In genomic region chr2:121717529-121717928, GRCh38 we compare ENCODE assay signal across 28 cellular contexts.
"Had no signal": no experiment of that assay in that cellular context is flagged by ENCODE, and none has a peak within 500 bp of the region (broad histone marks: within the 10 kb centered on the region; RNA-seq: fewer than 3 reads in every experiment).

No MANE protein-coding gene starts in this region.

- H3K36me3 Mint-ChIP-seq: activated naive CD8-positive, alpha-beta T cell had no signal

- H3K4me3 ChIP-seq: colonic mucosa, esophagus squamous epithelium, heart left ventricle had no signal

- FAIRE-seq: astrocyte, endometrium, endothelial cell of umbilical vein had no signal

- H3K27ac ChIP-seq: colonic mucosa, epithelial cell of prostate, esophagus squamous epithelium had no signal

- H3K9me3 ChIP-seq: colonic mucosa, esophagus squamous epithelium, heart left ventricle had no signal

- H3K27me3 ChIP-seq: colonic mucosa, esophagus squamous epithelium, heart left ventricle had no signal

- H3K9me3 Mint-ChIP-seq: activated CD4-positive, alpha-beta memory T cell treated with anti-CD3 and anti-CD28 coated beads, Interleukin-2, amount 10 ng/mL, durations not matched to agents 7 days and 5 days; activated CD4-positive, alpha-beta T cell treated with anti-CD3 and anti-CD28 coated beads, Interleukin-2, amount 10 ng/mL, durations not matched to agents 7 days and 5 days; activated T-cell treated with anti-CD3 and anti-CD28 coated beads, Interleukin-2, amount 50 U/mL, for 4 hours; activated T-helper 1 cell treated with anti-CD3 and anti-CD28 coated beads, Interleukin-12 subunit alpha, Interleukin-12 subunit beta, Interleukin-2, Interleukin-4 antibody, amounts not matched to agents 30 ng/mL and 10 ng/mL and 1 ng/mL, durations not matched to agents 14 hours and 24 hours and 36 hours; activated T-helper 2 cell treated with anti-CD3 and anti-CD28 coated beads, Interferon-gamma antibody, Interleukin-2, Interleukin-4, amounts not matched to agents 10 μg/mL and 5 μg/mL and 100 μg/mL, durations not matched to agents 14 hours and 24 hours and 36 hours had no signal

- H3K36me3 ChIP-seq: colonic mucosa, esophagus squamous epithelium, heart left ventricle had no signal

- H3K4me1 ChIP-seq: colonic mucosa had no signal

- H3K27me3 Mint-ChIP-seq: activated CD4-positive, alpha-beta memory T cell treated with anti-CD3 and anti-CD28 coated beads, Interleukin-2, amount 10 ng/mL, durations not matched to agents 7 days and 5 days; activated CD4-positive, alpha-beta T cell treated with anti-CD3 and anti-CD28 coated beads, Interleukin-2, amount 10 ng/mL, durations not matched to agents 7 days and 5 days; activated naive CD8-positive, alpha-beta T cell had no signal

- H3K27ac Mint-ChIP-seq: activated CD4-positive, alpha-beta memory T cell treated with anti-CD3 and anti-CD28 coated beads, Interleukin-2, amount 10 ng/mL, durations not matched to agents 7 days and 5 days; activated CD4-positive, alpha-beta T cell treated with anti-CD3 and anti-CD28 coated beads, Interleukin-2, amount 10 ng/mL, durations not matched to agents 7 days and 5 days; activated naive CD8-positive, alpha-beta T cell; activated T-helper 1 cell treated with anti-CD3 and anti-CD28 coated beads, Interleukin-12 subunit alpha, Interleukin-12 subunit beta, Interleukin-2, Interleukin-4 antibody, amounts not matched to agents 30 ng/mL and 10 ng/mL and 1 ng/mL, durations not matched to agents 14 hours and 24 hours and 36 hours; activated T-helper 2 cell treated with anti-CD3 and anti-CD28 coated beads, Interferon-gamma antibody, Interleukin-2, Interleukin-4, amounts not matched to agents 10 μg/mL and 5 μg/mL and 100 μg/mL, durations not matched to agents 14 hours and 24 hours and 36 hours had no signal

- DNase-seq: activated CD4-positive, alpha-beta memory T cell treated with anti-CD3 and anti-CD28 coated beads, Interleukin-2, amount 10 ng/mL, durations not matched to agents 7 days and 5 days; activated CD4-positive, alpha-beta T cell treated with anti-CD3 and anti-CD28 coated beads for 1 hour; activated CD4-positive, alpha-beta T cell treated with anti-CD3 and anti-CD28 coated beads for 4 hours; activated CD4-positive, alpha-beta T cell treated with anti-CD3 and anti-CD28 coated beads, Interleukin-2, amount 10 ng/mL, durations not matched to agents 7 days and 5 days; activated CD4-positive, alpha-beta T cell treated with anti-CD3 and anti-CD28 coated beads, Interleukin-2, amount 50 U/mL, for 4 hours; activated CD8-positive, alpha-beta memory T cell treated with anti-CD3 and anti-CD28 coated beads, Interleukin-2, amount 50 U/mL, for 48 hours; activated gamma-delta T cell treated with Interleukin-2 at 50 U/mL for 16 hours; activated naive CD4-positive, alpha-beta T cell treated with anti-CD3 and anti-CD28 coated beads, Interleukin-2, amount 50 U/mL, for 16 hours; activated naive CD4-positive, alpha-beta T cell treated with Interleukin-2 at 50 U/mL for 16 hours; activated T-cell treated with anti-CD3 and anti-CD28 coated beads for 4 hours; activated T-cell treated with anti-CD3 and anti-CD28 coated beads, Interleukin-2, amount 50 U/mL, for 4 hours; amniotic stem cell; anterior cingulate cortex; caudate nucleus; colonic mucosa; effector CD8-positive, alpha-beta T cell; esophagus squamous epithelium; foreskin melanocyte; glutamatergic neuron; heart left ventricle; T-helper 2 cell had no signal

- ATAC-seq: activated T-cell treated with anti-CD3 and anti-CD28 coated beads, Interleukin-2, amount 50 U/mL, for 4 hours; heart left ventricle had no signal

- H3K4me3 Mint-ChIP-seq: activated CD4-positive, alpha-beta memory T cell treated with anti-CD3 and anti-CD28 coated beads, Interleukin-2, amount 10 ng/mL, durations not matched to agents 7 days and 5 days; activated CD4-positive, alpha-beta T cell treated with anti-CD3 and anti-CD28 coated beads, Interleukin-2, amount 10 ng/mL, durations not matched to agents 7 days and 5 days; activated naive CD8-positive, alpha-beta T cell; activated T-cell treated with anti-CD3 and anti-CD28 coated beads, Interleukin-2, amount 50 U/mL, for 4 hours; activated T-helper 1 cell treated with anti-CD3 and anti-CD28 coated beads, Interleukin-12 subunit alpha, Interleukin-12 subunit beta, Interleukin-2, Interleukin-4 antibody, amounts not matched to agents 30 ng/mL and 10 ng/mL and 1 ng/mL, durations not matched to agents 14 hours and 24 hours and 36 hours had no signal
